ENCODE assay signal across 11 cellular contexts in the genomic region with DNA sequence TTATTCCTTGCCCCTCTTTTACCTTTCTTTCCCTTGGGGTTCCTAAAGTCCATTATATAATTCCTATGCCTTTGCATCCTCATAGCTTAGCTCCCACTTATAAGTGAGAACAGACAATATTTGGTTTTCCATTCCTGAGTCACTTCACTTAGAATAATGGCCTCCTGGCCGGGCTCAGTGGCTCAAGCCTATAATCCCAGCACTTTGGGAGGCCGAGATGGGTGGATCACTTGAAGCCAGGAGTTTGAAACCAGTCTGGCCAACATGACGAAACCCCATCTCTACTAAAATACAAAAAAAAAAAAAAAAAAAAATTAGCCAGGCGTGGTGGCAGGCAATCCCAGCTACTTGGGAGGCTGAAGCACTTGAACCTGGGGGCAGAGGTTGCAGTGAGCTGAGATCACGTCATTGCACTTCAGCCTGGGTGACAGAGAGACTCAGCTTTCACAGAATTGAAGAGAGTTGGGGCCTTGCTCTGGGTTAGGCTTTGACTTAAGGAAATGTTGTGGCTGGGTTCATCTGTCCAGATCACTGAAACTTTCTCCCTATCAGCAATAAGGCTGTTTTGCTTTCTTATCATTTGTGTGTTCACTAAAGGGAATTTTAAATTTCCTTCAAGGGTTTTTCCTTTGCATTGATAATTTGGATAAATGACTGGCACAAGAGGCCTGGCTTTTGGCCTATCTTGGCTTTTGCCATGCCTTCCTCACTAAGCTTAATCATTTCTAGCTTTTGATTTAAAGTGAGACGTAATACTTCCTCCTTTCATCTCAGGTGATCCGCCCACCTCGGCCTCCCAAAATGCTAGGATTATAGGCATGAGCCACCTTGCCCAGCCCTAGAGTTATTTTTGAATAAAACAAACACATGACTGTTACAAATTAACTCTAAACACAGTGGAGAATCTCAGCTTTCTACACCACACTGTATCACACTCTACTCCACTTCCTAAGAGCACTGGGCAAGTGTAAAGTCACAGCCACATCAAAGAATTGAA. TPM values are rescaled to one million over a fixed set of nuclear protein-coding genes. Genes with fewer than 3 reads are reported as not detected.
A peak's percentile ranks its signal among the peaks of the same experiment; 100 is the strongest.
DNase-seq lines count a peak whose midpoint lies in the region; ATAC-seq and TF ChIP-seq lines count a peak whose summit lies in the region.
"Not testable (repeated sequence)": the region's sequence is repeated elsewhere in the genome, so short reads cannot be mapped to it uniquely, and the experiment has no call there.
"Had no signal": no experiment of that assay in that cellular context is flagged by ENCODE, and none has a peak within 500 bp of the region (broad histone marks: within the 10 kb centered on the region; RNA-seq: fewer than 3 reads in every experiment).

No MANE protein-coding gene starts in this region.

- H3K27me3 Mint-ChIP-seq in activated CD8-positive, alpha-beta T cell treated with anti-CD3 and anti-CD28 coated beads for 36 hours; stimulated activated memory B cell treated with anti-CD40 and anti-IgM and Interleukin-4, amounts not matched to agents 10 μg/mL and 1 μg/mL and 100 μg/mL, for 72 hours: not testable (repeated sequence)

- H3K36me3 Mint-ChIP-seq in activated CD8-positive, alpha-beta T cell treated with anti-CD3 and anti-CD28 coated beads for 36 hours (ENCODE audit: low read depth); stimulated activated memory B cell treated with anti-CD40 and anti-IgM and Interleukin-4, amounts not matched to agents 10 μg/mL and 1 μg/mL and 100 μg/mL, for 72 hours: not testable (repeated sequence)

- POLR2A ChIA-PET in activated CD8-positive, alpha-beta T cell treated with anti-CD3 and anti-CD28 coated beads for 36 hours (lab: Charles Lee): interaction anchor here (0.8 kb wide), 1 partner anchor 42 kb away, joined by 3 read pairs; a partner anchor contains a TSS

- H3K4me1 Mint-ChIP-seq in activated CD8-positive, alpha-beta T cell treated with anti-CD3 and anti-CD28 coated beads for 36 hours (ENCODE audit: low read depth): not testable (repeated sequence)
- H3K4me1 Mint-ChIP-seq in stimulated activated memory B cell treated with anti-CD40 and anti-IgM and Interleukin-4, amounts not matched to agents 10 μg/mL and 1 μg/mL and 100 μg/mL, for 72 hours: peaks cover 24% of the 10 kb centered on the region

- H3K9me3 Mint-ChIP-seq in activated CD8-positive, alpha-beta T cell treated with anti-CD3 and anti-CD28 coated beads for 36 hours; stimulated activated memory B cell treated with anti-CD40 and anti-IgM and Interleukin-4, amounts not matched to agents 10 μg/mL and 1 μg/mL and 100 μg/mL, for 72 hours: not testable (repeated sequence)

- not testable (repeated sequence) for H3K27ac Mint-ChIP-seq in activated CD8-positive, alpha-beta T cell treated with anti-CD3 and anti-CD28 coated beads for 36 hours
- H3K27ac Mint-ChIP-seq in stimulated activated memory B cell treated with anti-CD40 and anti-IgM and Interleukin-4, amounts not matched to agents 10 μg/mL and 1 μg/mL and 100 μg/mL, for 72 hours: peak overlapping the region; percentile 70

- not testable (repeated sequence) for H3K27me3 ChIP-seq in GM06990 (replicated peaks; ENCODE audit: control insufficient read depth, insufficient read depth, low read length)

- CTCF ChIA-PET in activated CD8-positive, alpha-beta T cell treated with anti-CD3 and anti-CD28 coated beads for 36 hours (lab: Charles Lee): interaction anchor here (1.6 kb wide), 1 partner anchor 18 kb away, joined by 6 read pairs; no protein-coding TSS in a partner anchor

- not testable (repeated sequence) for H3K4me3 Mint-ChIP-seq in activated CD8-positive, alpha-beta T cell treated with anti-CD3 and anti-CD28 coated beads for 36 hours; stimulated activated memory B cell treated with anti-CD40 and anti-IgM and Interleukin-4, amounts not matched to agents 10 μg/mL and 1 μg/mL and 100 μg/mL, for 72 hours

- intact Hi-C loops in activated CD8-positive, alpha-beta T cell treated with anti-CD3 and anti-CD28 coated beads for 36 hours (cut with micrococcal nuclease): not testable (repeated sequence)

- not testable (repeated sequence) for TF ChIP-seq CTCF in GM06990 (IDR thresholded peaks at IDR 0.05; ENCODE audit: insufficient read depth, low read length, poor library complexity, severe bottlenecking); activated CD8-positive, alpha-beta T cell treated with anti-CD3 and anti-CD28 coated beads for 36 hours (IDR thresholded peaks at IDR 0.05)

- H3K36me3 ChIP-seq in GM06990 (ENCODE audit: control insufficient read depth, insufficient read depth, low read length): not testable (repeated sequence)

- DNase-seq in GM06990 (ENCODE audit: extremely low read depth, insufficient read length) (peak; percentile 35), left kidney (ENCODE audit: low read depth, low spot score) (peak; percentile 54)
- DNase-seq in activated CD8-positive, alpha-beta T cell treated with anti-CD3 and anti-CD28 coated beads for 36 hours: peak; percentile 18

- not testable (repeated sequence) for H3K4me3 ChIP-seq in GM06990 (replicated peaks; ENCODE audit: low read depth, low read length)

- ATAC-seq in GM18909 (IDR thresholded peaks at IDR 0.05; ENCODE audit: poor library complexity, unreplicated experiment): peak; percentile 88
- peak; percentile 83 for ATAC-seq in GM21447 (IDR thresholded peaks at IDR 0.05; ENCODE audit: unreplicated experiment)
- peak; percentile 68 for ATAC-seq in HG02884 (IDR thresholded peaks at IDR 0.05; ENCODE audit: unreplicated experiment)
- peak; percentile 83 for ATAC-seq in HG03442 (IDR thresholded peaks at IDR 0.05; ENCODE audit: unreplicated experiment)
- not testable (repeated sequence) for ATAC-seq in activated CD8-positive, alpha-beta T cell treated with anti-CD3 and anti-CD28 coated beads for 36 hours
- ATAC-seq in stimulated activated memory B cell treated with anti-CD40 and anti-IgM and Interleukin-4, amounts not matched to agents 10 μg/mL and 1 μg/mL and 100 μg/mL, for 72 hours: peak; percentile 73

RNA-seq across cellular contexts. Expression of a gene that starts 13.9 kb away (rescaled TPM):
- not detected for total RNA-seq in activated CD8-positive, alpha-beta T cell treated with anti-CD3 and anti-CD28 coated beads for 36 hours
- total RNA-seq: activated CD4-positive, alpha-beta memory T cell treated with anti-CD3 and anti-CD28 coated beads, Interleukin-2, amount 10 ng/mL, durations not matched to agents 7 days and 5 days; naive thymus-derived CD8-positive, alpha-beta T cell; thyroid gland had no signal

RNA-seq across cellular contexts. Expression of a gene that starts 24.6 kb away (rescaled TPM):
- 10 to 100 TPM; 11.9 to 12.2 TPM for total RNA-seq in activated CD8-positive, alpha-beta T cell treated with anti-CD3 and anti-CD28 coated beads for 36 hours

RNA-seq across cellular contexts. Expression of a gene that starts 41.8 kb away (rescaled TPM):
- 10 to 100 TPM; 17.4 to 24.2 TPM for total RNA-seq in activated CD8-positive, alpha-beta T cell treated with anti-CD3 and anti-CD28 coated beads for 36 hours

RNA-seq across cellular contexts. Expression of a gene that starts 41.9 kb away (rescaled TPM):
- total RNA-seq in activated CD8-positive, alpha-beta T cell treated with anti-CD3 and anti-CD28 coated beads for 36 hours: 10 to 100 TPM; 29.6 to 34.9 TPM
